ENCODE assay signal across 25 cellular contexts in the genomic region with DNA sequence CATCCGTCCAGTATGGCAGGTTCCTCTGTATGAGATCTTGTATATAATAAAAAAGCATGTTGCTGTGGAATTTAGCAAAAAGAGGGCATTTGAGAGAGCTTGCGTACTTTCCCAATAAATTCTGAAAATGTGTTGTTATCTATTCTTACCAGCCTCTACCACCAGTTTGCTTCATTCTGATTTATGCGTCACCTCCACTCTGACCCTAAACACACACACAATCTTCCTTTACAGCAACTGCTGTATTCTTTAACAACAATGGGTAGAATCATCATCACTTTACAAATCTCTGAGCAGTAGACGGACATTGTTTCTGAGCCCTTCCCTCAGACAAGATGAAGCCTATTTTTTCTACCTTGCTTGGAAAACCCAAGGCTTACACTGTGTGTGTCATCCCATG.
"Had no signal": no experiment of that assay in that cellular context is flagged by ENCODE, and none has a peak within 500 bp of the region (broad histone marks: within the 10 kb centered on the region; RNA-seq: fewer than 3 reads in every experiment).

No MANE protein-coding gene starts in this region.

- H3K4me3 ChIP-seq: MG63, PC-9, Peyer's patch, SJCRH30 had no signal

- H3K9me3 ChIP-seq: MG63, Peyer's patch, SJCRH30 had no signal

- H3K36me3 ChIP-seq: MG63, Peyer's patch, SJCRH30 had no signal

- DNase-seq: KBM-7, MG63, NCI-H1092, NCI-H1105 treated with DMSO at 0.1 percent for 48 hours, NCI-H1417 treated with DMSO at 0.1 percent for 48 hours, NCI-H146, NCI-H1694 treated with DMSO at 0.1 percent for 48 hours, NCI-H1930, NCI-H2081, NCI-H2107, NCI-H2227 treated with DMSO at 0.1 percent for 48 hours, NCI-H446, NCI-H510A, NCI-H524 treated with DMSO at 0.1 percent for 48 hours, NCI-H69, NCI-H774, PC-9, Peyer's patch, SHP77 treated with DMSO at 0.1 percent for 48 hours, SJCRH30, SW 1271, T-cell had no signal

- FAIRE-seq: HTR-8/SVneo had no signal

- H3K27ac ChIP-seq: HL-60, PC-9, Peyer's patch, SJCRH30 had no signal

- H3K27me3 ChIP-seq: MG63, Peyer's patch, SJCRH30 had no signal

- H3K4me1 ChIP-seq: Peyer's patch had no signal

- ATAC-seq: Right ventricle myocardium inferior, T-cell had no signal

- H3K4me2 ChIP-seq: PC-9 had no signal
